Comparison of ENCODE assay signal across 16 cellular contexts in genomic region chr5:10278658-10279279, GRCh38. TPM values are rescaled to one million over a fixed set of nuclear protein-coding genes. Genes with fewer than 3 reads are reported as not detected.
DNase-seq lines count a peak whose midpoint lies in the region; ATAC-seq and TF ChIP-seq lines count a peak whose summit lies in the region.
"Had no signal": no experiment of that assay in that cellular context is flagged by ENCODE, and none has a peak within 500 bp of the region (broad histone marks: within the 10 kb centered on the region; RNA-seq: fewer than 3 reads in every experiment).

No MANE protein-coding gene starts in this region.

- H3K9me3 ChIP-seq in RWPE2 (ENCODE audit: severe bottlenecking) (no peaks in the 10 kb centered on the region), right lobe of liver (no peaks in the 10 kb centered on the region), testis (no peaks in the 10 kb centered on the region)
- H3K9me3 ChIP-seq: A549, HAP-1 had no signal

- no peak overlapping the region for H3K27ac Mint-ChIP-seq in chondrocyte (ENCODE audit: unreplicated experiment)
- H3K27ac Mint-ChIP-seq in activated naive CD8-positive, alpha-beta T cell treated with anti-CD3 and anti-CD28 coated beads, Interleukin-2, amount 50 U/mL, for 24 hours: no peak overlapping the region
- H3K27ac Mint-ChIP-seq: CD8-positive, alpha-beta T cell; GM23338 had no signal

- H3K9me3 Mint-ChIP-seq in chondrocyte (ENCODE audit: low read depth): no peaks in the 10 kb centered on the region
- H3K9me3 Mint-ChIP-seq in activated naive CD8-positive, alpha-beta T cell treated with anti-CD3 and anti-CD28 coated beads, Interleukin-2, amount 50 U/mL, for 24 hours: no peaks in the 10 kb centered on the region
- H3K9me3 Mint-ChIP-seq: CD8-positive, alpha-beta T cell had no signal

- H3K4me3 ChIP-seq in RWPE2 (ENCODE audit: severe bottlenecking): no peak overlapping the region
- no peak overlapping the region for H3K4me3 ChIP-seq in right lobe of liver
- H3K4me3 ChIP-seq in testis: no peak overlapping the region
- H3K4me3 ChIP-seq: A549, GM23338, HAP-1 had no signal

- H3K36me3 ChIP-seq in RWPE2 (ENCODE audit: low read depth): no peaks in the 10 kb centered on the region
- H3K36me3 ChIP-seq in right lobe of liver: peaks cover 0 to 19% (median 0%) of the 10 kb centered on the region in 4 donors
- H3K36me3 ChIP-seq in testis (ENCODE audit: low read depth, missing control alignments): no peaks in the 10 kb centered on the region
- H3K36me3 ChIP-seq: HAP-1 had no signal

- TF ChIP-seq CTCF in RWPE2 (IDR thresholded peaks at IDR 0.05; ENCODE audit: poor library complexity, severe bottlenecking): no peak
- TF ChIP-seq CTCF in chondrocyte (IDR thresholded peaks at IDR 0.05): no peak
- no peak for TF ChIP-seq CTCF in right lobe of liver (IDR thresholded peaks at IDR 0.05)
- TF ChIP-seq CTCF in testis (IDR thresholded peaks at IDR 0.05): no peak

- H3K36me3 Mint-ChIP-seq in chondrocyte (ENCODE audit: low read depth): peaks cover 5% of the 10 kb centered on the region
- no peaks in the 10 kb centered on the region for H3K36me3 Mint-ChIP-seq in activated naive CD8-positive, alpha-beta T cell treated with anti-CD3 and anti-CD28 coated beads, Interleukin-2, amount 50 U/mL, for 24 hours (ENCODE audit: low read depth)
- H3K36me3 Mint-ChIP-seq: CD14-positive monocyte; CD8-positive, alpha-beta T cell had no signal

- H3K27ac ChIP-seq in RWPE2 (ENCODE audit: poor library complexity, severe bottlenecking) (no peak overlapping the region), right lobe of liver (no peak overlapping the region), testis (no peak overlapping the region)
- H3K27ac ChIP-seq: A549 had no signal

- H3K4me1 Mint-ChIP-seq in chondrocyte (ENCODE audit: low read depth): peaks cover 2% of the 10 kb centered on the region
- peaks cover 16% of the 10 kb centered on the region for H3K4me1 Mint-ChIP-seq in activated naive CD8-positive, alpha-beta T cell treated with anti-CD3 and anti-CD28 coated beads, Interleukin-2, amount 50 U/mL, for 24 hours

- no peak overlapping the region for H3K4me3 Mint-ChIP-seq in chondrocyte (ENCODE audit: unreplicated experiment)
- H3K4me3 Mint-ChIP-seq in activated naive CD8-positive, alpha-beta T cell treated with anti-CD3 and anti-CD28 coated beads, Interleukin-2, amount 50 U/mL, for 24 hours: no peak overlapping the region
- H3K4me3 Mint-ChIP-seq: CD14-positive monocyte; CD8-positive, alpha-beta T cell; GM23338 had no signal

- H3K27me3 ChIP-seq in RWPE2 (ENCODE audit: insufficient read depth, poor library complexity, severe bottlenecking) (no peaks in the 10 kb centered on the region), right lobe of liver (no peaks in the 10 kb centered on the region), testis (no peaks in the 10 kb centered on the region)

- DNase-seq in RWPE2 (ENCODE audit: low spot score) (peak; percentile 20), chondrocyte (ENCODE audit: low spot score) (peak; percentile 35), right lobe of liver (peak in 1 of 3 donors; percentile 59), testis (peak; percentile 9), foreskin melanocyte (no peak), AG20443 (ENCODE audit: low spot score) (no peak)
- no peak for DNase-seq in activated naive CD8-positive, alpha-beta T cell treated with anti-CD3 and anti-CD28 coated beads, Interleukin-2, amount 50 U/mL, for 24 hours
- DNase-seq: CD8-positive, alpha-beta T cell; COR-L47; DMS153; DMS79 treated with DMSO at 0.1 percent for 48 hours; EL had no signal

- H3K4me1 ChIP-seq in RWPE2 (ENCODE audit: insufficient read depth, poor library complexity, severe bottlenecking) (peaks cover 5% of the 10 kb centered on the region), right lobe of liver (peaks cover 0 to 24% (median 7%) of the 10 kb centered on the region in 4 donors), testis (no peaks in the 10 kb centered on the region)
- H3K4me1 ChIP-seq: A549, HAP-1 had no signal

- no peaks in the 10 kb centered on the region for H3K27me3 Mint-ChIP-seq in chondrocyte (ENCODE audit: low read depth)
- peaks cover 8% of the 10 kb centered on the region for H3K27me3 Mint-ChIP-seq in activated naive CD8-positive, alpha-beta T cell treated with anti-CD3 and anti-CD28 coated beads, Interleukin-2, amount 50 U/mL, for 24 hours

- 68% methylated on average over 12 of the region's 12 CpGs for WGBS in right lobe of liver (ENCODE audit: insufficient coverage, low coverage, low lambda C conversion rate, missing lambda C conversion rate)
- 86 to 89% methylated on average over 11 to 12 of the region's 12 CpGs for WGBS in testis, 2 donors

- intact Hi-C loops in right lobe of liver (cut with DNase I): no loop called here
- intact Hi-C loops in testis (cut with DNase I; ENCODE audit: low total_unique reads): no loop called here

- TF ChIP-seq POLR2A in right lobe of liver (IDR thresholded peaks at IDR 0.05) (no peak), testis (IDR thresholded peaks at IDR 0.05) (no peak)

- ATAC-seq in RWPE2 (ENCODE audit: low read depth) (no peak), right lobe of liver (peak; percentile 61 to 86 (median 77))
- no peak for ATAC-seq in activated naive CD8-positive, alpha-beta T cell treated with anti-CD3 and anti-CD28 coated beads, Interleukin-2, amount 50 U/mL, for 24 hours
- ATAC-seq: CD8-positive, alpha-beta T cell; GM23338 had no signal

RNA-seq across cellular contexts. Expression of gene CCT5, which starts 28.7 kb away (rescaled TPM):
- total RNA-seq in chondrocyte (161 to 170 TPM (median 165 TPM) in 3 replicates), right lobe of liver (100 to 1,000 TPM in 2 of 6 experiments, 10 to 100 TPM in 4; 39.7 to 124 (median 74.8) TPM), testis (100 to 1,000 TPM; 155 to 189 TPM)
- 299 TPM for polyA plus RNA-seq in testis (ENCODE audit: insufficient read depth, low read depth, low replicate concordance)

RNA-seq across cellular contexts. Expression of gene CMBL, which starts 28.9 kb away (rescaled TPM):
- 20.0 to 27.5 TPM (median 20.5 TPM) in 3 replicates for total RNA-seq in chondrocyte
- 100 to 1,000 TPM in 3 of 6 experiments, 10 to 100 TPM in 3; 29.4 to 206 (median 97.7) TPM for total RNA-seq in right lobe of liver
- total RNA-seq in testis: 1 to 10 TPM; 4.3 to 7.2 TPM
- polyA plus RNA-seq in testis (ENCODE audit: insufficient read depth, low read depth, low replicate concordance): 16.1 TPM
- total RNA-seq: CD8-positive, alpha-beta T cell had no signal

RNA-seq across cellular contexts. Expression of gene ATPSCKMT, which starts 29.1 kb away (rescaled TPM):
- total RNA-seq in chondrocyte (15.6 to 21.2 TPM (median 18.8 TPM) in 3 replicates), right lobe of liver (10 to 100 TPM in 5 of 6 experiments, 1 to 10 TPM in 1; 7.5 to 16.0 (median 14.1) TPM), testis (10 to 100 TPM; 15.7 to 20.1 TPM)
- polyA plus RNA-seq in testis (ENCODE audit: insufficient read depth, low read depth, low replicate concordance): 10.5 TPM

Comparison
In these comparisons a context has a peak if more than half of its experiments do, and no peak if none do; other contexts are left out.
1. ATAC-seq: peak in right lobe of liver (4 of 4); none in RWPE2 (single experiment) and activated naive CD8-positive, alpha-beta T cell treated with anti-CD3 and anti-CD28 coated beads, Interleukin-2, amount 50 U/mL, for 24 hours (single experiment).
2. DNase-seq: peak in RWPE2 (single experiment), chondrocyte (single experiment) and testis (single experiment); none in foreskin melanocyte (single experiment), AG20443 (single experiment) and activated naive CD8-positive, alpha-beta T cell treated with anti-CD3 and anti-CD28 coated beads, Interleukin-2, amount 50 U/mL, for 24 hours (single experiment).